ENCODE assay signal across 1 cellular context in the genomic region with DNA sequence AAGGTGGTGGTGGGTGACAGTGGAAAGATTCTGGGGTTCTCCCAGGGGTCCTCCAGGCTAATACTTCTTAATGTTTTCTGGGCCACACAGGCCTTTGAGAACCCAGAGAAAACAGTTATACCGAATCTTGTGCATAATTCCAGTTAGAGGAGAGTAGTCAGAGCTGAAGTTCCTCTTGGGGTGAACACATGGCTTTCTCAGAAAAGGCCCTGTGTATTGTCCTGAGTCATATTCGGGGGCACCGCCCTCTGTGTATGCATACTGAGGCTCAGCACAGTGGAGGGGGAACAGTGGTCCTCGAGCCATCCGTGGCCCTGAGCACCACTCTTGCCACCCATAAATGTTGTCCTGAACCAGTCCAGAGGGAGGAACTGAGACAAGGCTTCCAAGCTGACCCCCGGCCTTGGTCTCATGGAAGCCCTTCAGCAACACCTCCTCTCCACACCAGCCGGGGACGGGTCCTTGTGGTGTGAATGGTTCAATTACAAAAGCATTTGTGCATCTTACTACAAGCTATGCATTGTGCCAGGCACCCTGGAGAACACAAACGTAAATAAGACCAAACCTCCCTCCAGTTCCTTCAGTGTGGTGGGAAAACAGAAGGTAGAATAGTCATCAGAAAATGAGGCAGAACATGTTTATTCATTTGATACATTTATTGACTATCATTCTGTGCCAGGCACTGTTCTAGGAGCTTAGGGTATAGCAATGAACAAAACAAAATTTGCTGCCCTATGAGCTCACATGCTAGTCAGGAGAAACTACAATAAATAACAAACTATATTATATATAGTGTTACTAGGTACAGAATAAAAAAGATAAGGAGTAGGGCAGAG.
TF ChIP-seq lines count a peak whose summit lies in the region.

No MANE protein-coding gene starts in this region.

TF ChIP-seq in HepG2, 621 proteins besides CTCF, POLR2A, EP300 and RAD21 (continued from another document and continues in another):
- TF ChIP-seq ZNF30 (CRISPR knock-in tag; IDR thresholded peaks at IDR 0.05) = 0 out of 2 replicates have a peak, but pooled peaks have one; percentile 67
- TF ChIP-seq MED8 (CRISPR knock-in tag; IDR thresholded peaks at IDR 0.05; ENCODE audit: insufficient replicate concordance) = peak; percentile 74
- TF ChIP-seq NR1H2 (CRISPR knock-in tag; IDR thresholded peaks at IDR 0.05; ENCODE audit: borderline replicate concordance, low read depth) = no peak
- 0 out of 2 replicates have a peak, but pooled peaks have one; percentile 43 for TF ChIP-seq ZNF160 (CRISPR knock-in tag; IDR thresholded peaks at IDR 0.05)
- peak; percentile 48; the same call in 1 of the 2 replicates for TF ChIP-seq ZMYM4 (CRISPR knock-in tag; IDR thresholded peaks at IDR 0.05)
- TF ChIP-seq AGO2 (optimal IDR thresholded peaks at IDR 0.05; ENCODE audit: low read depth, low read length) = peak; percentile 96
- no peak for TF ChIP-seq IRX3 (CRISPR knock-in tag; IDR thresholded peaks at IDR 0.05; ENCODE audit: borderline replicate concordance, low read depth)
- TF ChIP-seq GPN1 (CRISPR knock-in tag; IDR thresholded peaks at IDR 0.05; ENCODE audit: borderline replicate concordance) = 0 out of 2 replicates have a peak, but pooled peaks have one; percentile 17
- TF ChIP-seq KDM2A (CRISPR knock-in tag; IDR thresholded peaks at IDR 0.05; ENCODE audit: borderline replicate concordance, low read depth) = no peak
- no peak; the same call in 1 of the 2 replicates for TF ChIP-seq JDP2 (CRISPR knock-in tag; IDR thresholded peaks at IDR 0.05; ENCODE audit: borderline replicate concordance)
- TF ChIP-seq HOXA9 (CRISPR knock-in tag; IDR thresholded peaks at IDR 0.05; ENCODE audit: borderline replicate concordance) = peak; percentile 43; the same call in 1 of the 2 replicates
- TF ChIP-seq ZNF543 (CRISPR knock-in tag; IDR thresholded peaks at IDR 0.05) = no peak
- TF ChIP-seq, protein P1, sequence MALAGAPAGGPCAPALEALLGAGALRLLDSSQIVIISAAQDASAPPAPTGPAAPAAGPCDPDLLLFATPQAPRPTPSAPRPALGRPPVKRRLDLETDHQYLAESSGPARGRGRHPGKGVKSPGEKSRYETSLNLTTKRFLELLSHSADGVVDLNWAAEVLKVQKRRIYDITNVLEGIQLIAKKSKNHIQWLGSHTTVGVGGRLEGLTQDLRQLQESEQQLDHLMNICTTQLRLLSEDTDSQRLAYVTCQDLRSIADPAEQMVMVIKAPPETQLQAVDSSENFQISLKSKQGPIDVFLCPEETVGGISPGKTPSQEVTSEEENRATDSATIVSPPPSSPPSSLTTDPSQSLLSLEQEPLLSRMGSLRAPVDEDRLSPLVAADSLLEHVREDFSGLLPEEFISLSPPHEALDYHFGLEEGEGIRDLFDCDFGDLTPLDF (CRISPR knock-in tag; IDR thresholded peaks at IDR 0.05) = no peak
- TF ChIP-seq ZNF44 (CRISPR knock-in tag; IDR thresholded peaks at IDR 0.05) = no peak
- no peak for TF ChIP-seq CBFB (CRISPR knock-in tag; IDR thresholded peaks at IDR 0.05)
- 0 out of 2 replicates have a peak, but pooled peaks have one; percentile 24 for TF ChIP-seq ZNF672 (CRISPR knock-in tag; IDR thresholded peaks at IDR 0.05)
- 0 out of 2 replicates have a peak, but pooled peaks have one; percentile 18 for TF ChIP-seq ZNF317 (CRISPR knock-in tag; IDR thresholded peaks at IDR 0.05)
- TF ChIP-seq, protein P2, sequence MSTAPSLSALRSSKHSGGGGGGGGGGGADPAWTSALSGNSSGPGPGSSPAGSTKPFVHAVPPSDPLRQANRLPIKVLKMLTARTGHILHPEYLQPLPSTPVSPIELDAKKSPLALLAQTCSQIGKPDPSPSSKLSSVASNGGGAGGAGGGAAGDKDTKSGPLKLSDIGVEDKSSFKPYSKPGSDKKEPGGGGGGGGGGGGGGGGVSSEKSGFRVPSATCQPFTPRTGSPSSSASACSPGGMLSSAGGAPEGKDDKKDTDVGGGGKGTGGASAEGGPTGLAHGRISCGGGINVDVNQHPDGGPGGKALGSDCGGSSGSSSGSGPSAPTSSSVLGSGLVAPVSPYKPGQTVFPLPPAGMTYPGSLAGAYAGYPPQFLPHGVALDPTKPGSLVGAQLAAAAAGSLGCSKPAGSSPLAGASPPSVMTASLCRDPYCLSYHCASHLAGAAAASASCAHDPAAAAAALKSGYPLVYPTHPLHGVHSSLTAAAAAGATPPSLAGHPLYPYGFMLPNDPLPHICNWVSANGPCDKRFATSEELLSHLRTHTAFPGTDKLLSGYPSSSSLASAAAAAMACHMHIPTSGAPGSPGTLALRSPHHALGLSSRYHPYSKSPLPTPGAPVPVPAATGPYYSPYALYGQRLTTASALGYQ (CRISPR knock-in tag; IDR thresholded peaks at IDR 0.05) = 0 out of 2 replicates have a peak, but pooled peaks have one; percentile 37
- TF ChIP-seq ZNF7 (CRISPR knock-in tag; IDR thresholded peaks at IDR 0.05) = 0 out of 2 replicates have a peak, but pooled peaks have one; percentile 48
- TF ChIP-seq, protein P3, sequence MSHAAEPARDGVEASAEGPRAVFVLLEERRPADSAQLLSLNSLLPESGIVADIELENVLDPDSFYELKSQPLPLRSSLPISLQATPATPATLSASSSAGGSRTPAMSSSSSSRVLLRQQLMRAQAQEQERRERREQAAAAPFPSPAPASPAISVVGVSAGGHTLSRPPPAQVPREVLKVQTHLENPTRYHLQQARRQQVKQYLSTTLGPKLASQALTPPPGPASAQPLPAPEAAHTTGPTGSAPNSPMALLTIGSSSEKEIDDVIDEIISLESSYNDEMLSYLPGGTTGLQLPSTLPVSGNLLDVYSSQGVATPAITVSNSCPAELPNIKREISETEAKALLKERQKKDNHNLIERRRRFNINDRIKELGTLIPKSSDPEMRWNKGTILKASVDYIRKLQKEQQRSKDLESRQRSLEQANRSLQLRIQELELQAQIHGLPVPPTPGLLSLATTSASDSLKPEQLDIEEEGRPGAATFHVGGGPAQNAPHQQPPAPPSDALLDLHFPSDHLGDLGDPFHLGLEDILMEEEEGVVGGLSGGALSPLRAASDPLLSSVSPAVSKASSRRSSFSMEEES (CRISPR knock-in tag; IDR thresholded peaks at IDR 0.05) = 0 out of 2 replicates have a peak, but pooled peaks have one; percentile 13
- TF ChIP-seq ZMYM3 (CRISPR knock-in tag; IDR thresholded peaks at IDR 0.05) = no peak
- TF ChIP-seq MIER2 (CRISPR knock-in tag; IDR thresholded peaks at IDR 0.05) = peak; percentile 31
- TF ChIP-seq BRD4 (CRISPR knock-in tag; IDR thresholded peaks at IDR 0.05) = 0 out of 2 replicates have a peak, but pooled peaks have one; percentile 32
- TF ChIP-seq PHF21A (CRISPR knock-in tag; IDR thresholded peaks at IDR 0.05) = no peak; the same call in 1 of the 2 replicates
- 0 out of 2 replicates have a peak, but pooled peaks have one; percentile 31 for TF ChIP-seq RXRB (CRISPR knock-in tag; IDR thresholded peaks at IDR 0.05; ENCODE audit: borderline replicate concordance)
- TF ChIP-seq, protein P4, sequence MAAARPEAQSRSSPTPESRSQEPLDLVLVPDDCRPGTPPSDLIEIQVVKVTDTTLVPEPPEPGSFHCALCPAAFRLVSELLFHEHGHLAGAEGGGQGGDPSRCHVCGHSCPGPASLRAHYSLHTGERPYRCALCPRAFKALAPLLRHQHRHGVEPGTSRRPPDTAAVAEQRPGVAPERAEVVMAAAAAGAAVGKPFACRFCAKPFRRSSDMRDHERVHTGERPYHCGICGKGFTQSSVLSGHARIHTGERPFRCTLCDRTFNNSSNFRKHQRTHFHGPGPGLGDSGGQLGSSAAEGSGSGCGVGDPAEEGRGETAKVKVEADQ (CRISPR knock-in tag; IDR thresholded peaks at IDR 0.05; ENCODE audit: borderline replicate concordance) = peak; percentile 12; the same call in 1 of the 2 replicates
- TF ChIP-seq ZFP36L1 (CRISPR knock-in tag; IDR thresholded peaks at IDR 0.05) = no peak
- peak; percentile 47; the same call in 1 of the 2 replicates for TF ChIP-seq HDAC6 (IDR thresholded peaks at IDR 0.05; ENCODE audit: low read depth, low read length)
- peak; percentile 20; the same call in 1 of the 2 replicates for TF ChIP-seq ZNF792 (CRISPR knock-in tag; IDR thresholded peaks at IDR 0.05)
- no peak for TF ChIP-seq ZNF83 (CRISPR knock-in tag; IDR thresholded peaks at IDR 0.05; ENCODE audit: borderline replicate concordance)
- no peak for TF ChIP-seq SMYD3 (CRISPR knock-in tag; IDR thresholded peaks at IDR 0.05)
- peak; percentile 96 for TF ChIP-seq POLR2AphosphoS2 (IDR thresholded peaks at IDR 0.05; ENCODE audit: low read depth, low read length)
- TF ChIP-seq HNRNPL (IDR thresholded peaks at IDR 0.05; ENCODE audit: low read depth, low read length) = peak; percentile 1; the same call in 1 of the 2 replicates
- 0 out of 2 replicates have a peak, but pooled peaks have one; percentile 5 for TF ChIP-seq FOXA3 (CRISPR knock-in tag; IDR thresholded peaks at IDR 0.05)
- peak; percentile 21; the same call in 1 of the 2 replicates for TF ChIP-seq MED13 (CRISPR knock-in tag; IDR thresholded peaks at IDR 0.05)
- TF ChIP-seq ZNF75D (CRISPR knock-in tag; IDR thresholded peaks at IDR 0.05; ENCODE audit: borderline replicate concordance) = 0 out of 2 replicates have a peak, but pooled peaks have one; percentile 9
- no peak for TF ChIP-seq ZBTB38 (CRISPR knock-in tag; IDR thresholded peaks at IDR 0.05)
- TF ChIP-seq, protein P5, sequence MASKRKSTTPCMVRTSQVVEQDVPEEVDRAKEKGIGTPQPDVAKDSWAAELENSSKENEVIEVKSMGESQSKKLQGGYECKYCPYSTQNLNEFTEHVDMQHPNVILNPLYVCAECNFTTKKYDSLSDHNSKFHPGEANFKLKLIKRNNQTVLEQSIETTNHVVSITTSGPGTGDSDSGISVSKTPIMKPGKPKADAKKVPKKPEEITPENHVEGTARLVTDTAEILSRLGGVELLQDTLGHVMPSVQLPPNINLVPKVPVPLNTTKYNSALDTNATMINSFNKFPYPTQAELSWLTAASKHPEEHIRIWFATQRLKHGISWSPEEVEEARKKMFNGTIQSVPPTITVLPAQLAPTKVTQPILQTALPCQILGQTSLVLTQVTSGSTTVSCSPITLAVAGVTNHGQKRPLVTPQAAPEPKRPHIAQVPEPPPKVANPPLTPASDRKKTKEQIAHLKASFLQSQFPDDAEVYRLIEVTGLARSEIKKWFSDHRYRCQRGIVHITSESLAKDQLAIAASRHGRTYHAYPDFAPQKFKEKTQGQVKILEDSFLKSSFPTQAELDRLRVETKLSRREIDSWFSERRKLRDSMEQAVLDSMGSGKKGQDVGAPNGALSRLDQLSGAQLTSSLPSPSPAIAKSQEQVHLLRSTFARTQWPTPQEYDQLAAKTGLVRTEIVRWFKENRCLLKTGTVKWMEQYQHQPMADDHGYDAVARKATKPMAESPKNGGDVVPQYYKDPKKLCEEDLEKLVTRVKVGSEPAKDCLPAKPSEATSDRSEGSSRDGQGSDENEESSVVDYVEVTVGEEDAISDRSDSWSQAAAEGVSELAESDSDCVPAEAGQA (IDR thresholded peaks at IDR 0.05; ENCODE audit: low read depth) = no peak
- TF ChIP-seq, protein P5 (CRISPR knock-in tag; IDR thresholded peaks at IDR 0.05; ENCODE audit: borderline replicate concordance) = peak; percentile 70; the same call in 1 of the 2 replicates
- TF ChIP-seq, protein P6, sequence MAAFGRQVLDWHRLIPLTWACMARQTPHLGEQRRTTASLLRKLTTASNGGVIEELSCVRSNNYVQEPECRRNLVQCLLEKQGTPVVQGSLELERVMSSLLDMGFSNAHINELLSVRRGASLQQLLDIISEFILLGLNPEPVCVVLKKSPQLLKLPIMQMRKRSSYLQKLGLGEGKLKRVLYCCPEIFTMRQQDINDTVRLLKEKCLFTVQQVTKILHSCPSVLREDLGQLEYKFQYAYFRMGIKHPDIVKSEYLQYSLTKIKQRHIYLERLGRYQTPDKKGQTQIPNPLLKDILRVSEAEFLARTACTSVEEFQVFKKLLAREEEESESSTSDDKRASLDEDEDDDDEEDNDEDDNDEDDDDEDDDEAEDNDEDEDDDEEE (CRISPR knock-in tag; IDR thresholded peaks at IDR 0.05) = no peak
- TF ChIP-seq HNRNPUL1 (IDR thresholded peaks at IDR 0.05; ENCODE audit: low read depth, low read length) = 0 out of 2 replicates have a peak, but pooled peaks have one; percentile 14
- TF ChIP-seq, protein P7, sequence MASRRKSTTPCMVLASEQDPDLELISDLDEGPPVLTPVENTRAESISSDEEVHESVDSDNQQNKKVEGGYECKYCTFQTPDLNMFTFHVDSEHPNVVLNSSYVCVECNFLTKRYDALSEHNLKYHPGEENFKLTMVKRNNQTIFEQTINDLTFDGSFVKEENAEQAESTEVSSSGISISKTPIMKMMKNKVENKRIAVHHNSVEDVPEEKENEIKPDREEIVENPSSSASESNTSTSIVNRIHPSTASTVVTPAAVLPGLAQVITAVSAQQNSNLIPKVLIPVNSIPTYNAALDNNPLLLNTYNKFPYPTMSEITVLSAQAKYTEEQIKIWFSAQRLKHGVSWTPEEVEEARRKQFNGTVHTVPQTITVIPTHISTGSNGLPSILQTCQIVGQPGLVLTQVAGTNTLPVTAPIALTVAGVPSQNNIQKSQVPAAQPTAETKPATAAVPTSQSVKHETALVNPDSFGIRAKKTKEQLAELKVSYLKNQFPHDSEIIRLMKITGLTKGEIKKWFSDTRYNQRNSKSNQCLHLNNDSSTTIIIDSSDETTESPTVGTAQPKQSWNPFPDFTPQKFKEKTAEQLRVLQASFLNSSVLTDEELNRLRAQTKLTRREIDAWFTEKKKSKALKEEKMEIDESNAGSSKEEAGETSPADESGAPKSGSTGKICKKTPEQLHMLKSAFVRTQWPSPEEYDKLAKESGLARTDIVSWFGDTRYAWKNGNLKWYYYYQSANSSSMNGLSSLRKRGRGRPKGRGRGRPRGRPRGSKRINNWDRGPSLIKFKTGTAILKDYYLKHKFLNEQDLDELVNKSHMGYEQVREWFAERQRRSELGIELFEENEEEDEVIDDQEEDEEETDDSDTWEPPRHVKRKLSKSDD (CRISPR knock-in tag; IDR thresholded peaks at IDR 0.05; ENCODE audit: low read depth) = no peak
- TF ChIP-seq HCFC1 (IDR thresholded peaks at IDR 0.05; ENCODE audit: low read depth, low read length) = no peak
- peak; percentile 69; the same call in 1 of the 2 replicates for TF ChIP-seq ZNF326 (CRISPR knock-in tag; IDR thresholded peaks at IDR 0.05; ENCODE audit: borderline replicate concordance)
